In the genomic region with DNA sequence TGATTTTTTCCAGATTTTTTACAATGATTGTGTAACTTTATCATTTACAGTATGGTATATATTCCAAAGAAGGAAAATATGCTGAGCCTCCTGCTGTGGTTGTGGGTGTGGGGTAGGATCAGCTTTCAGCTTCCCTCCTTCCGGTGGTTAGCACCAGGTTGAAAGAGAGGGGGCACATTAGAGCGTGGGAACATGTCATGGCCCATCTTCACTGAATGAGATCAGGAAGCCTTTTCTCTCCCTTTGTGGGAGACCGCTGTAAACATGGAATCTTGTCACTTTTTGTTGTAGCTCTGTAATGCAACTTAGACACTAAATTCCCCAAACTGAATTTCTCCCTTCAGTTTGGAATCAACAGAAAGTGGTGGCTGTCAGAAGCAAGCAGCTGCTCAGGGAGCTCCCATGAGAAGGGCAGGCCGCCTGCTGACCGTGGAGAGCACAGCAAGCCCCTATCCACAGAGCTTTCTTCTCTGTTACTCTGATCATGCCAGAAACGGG, we compare ENCODE assay signal across 9 cellular contexts.
DNase-seq lines count a peak whose midpoint lies in the region; ATAC-seq and TF ChIP-seq lines count a peak whose summit lies in the region.
"Had no signal": no experiment of that assay in that cellular context is flagged by ENCODE, and none has a peak within 500 bp of the region (broad histone marks: within the 10 kb centered on the region; RNA-seq: fewer than 3 reads in every experiment).

No MANE protein-coding gene starts in this region.

- intact Hi-C loops in upper lobe of right lung (cut with DNase I) = no loop called here
- intact Hi-C loops in posterior vena cava (cut with DNase I) = no loop called here

- POLR2A ChIA-PET in activated naive CD8-positive, alpha-beta T cell treated with anti-CD3 and anti-CD28 coated beads, Interleukin-2, amount 10 ng/mL, durations not matched to agents 7 days and 5 days (lab: Charles Lee) = interaction anchor here (0.7 kb wide), 1 partner anchor 160 kb away, joined by 3 read pairs; no protein-coding TSS in a partner anchor

- H3K27me3 Mint-ChIP-seq in activated naive CD8-positive, alpha-beta T cell treated with anti-CD3 and anti-CD28 coated beads, Interleukin-2, amount 10 ng/mL, durations not matched to agents 7 days and 5 days = no peaks in the 10 kb centered on the region
- H3K27me3 Mint-ChIP-seq in activated naive CD8-positive, alpha-beta T cell treated with anti-CD3 and anti-CD28 coated beads, Interleukin-2, amount 50 U/mL, for 24 hours = no peaks in the 10 kb centered on the region

- H3K9me3 ChIP-seq in adipocyte (ENCODE audit: control insufficient read depth, low read length) (no peaks in the 10 kb centered on the region), upper lobe of right lung (no peaks in the 10 kb centered on the region)
- H3K9me3 ChIP-seq: Caco-2 had no signal

- peak overlapping the region; percentile 15 for H3K9ac ChIP-seq in adipocyte (ENCODE audit: low read length)

- peak; percentile 40 for TF ChIP-seq CTCF in upper lobe of right lung (IDR thresholded peaks at IDR 0.05)

- no peaks in the 10 kb centered on the region for H3K4me1 Mint-ChIP-seq in activated naive CD8-positive, alpha-beta T cell treated with anti-CD3 and anti-CD28 coated beads, Interleukin-2, amount 10 ng/mL, durations not matched to agents 7 days and 5 days
- peaks cover 18% of the 10 kb centered on the region for H3K4me1 Mint-ChIP-seq in activated naive CD8-positive, alpha-beta T cell treated with anti-CD3 and anti-CD28 coated beads, Interleukin-2, amount 50 U/mL, for 24 hours

- no peak overlapping the region for H3K27ac ChIP-seq in upper lobe of right lung

- peaks cover 4% of the 10 kb centered on the region for H3K36me3 Mint-ChIP-seq in activated naive CD8-positive, alpha-beta T cell treated with anti-CD3 and anti-CD28 coated beads, Interleukin-2, amount 10 ng/mL, durations not matched to agents 7 days and 5 days
- peaks cover 13% of the 10 kb centered on the region for H3K36me3 Mint-ChIP-seq in activated naive CD8-positive, alpha-beta T cell treated with anti-CD3 and anti-CD28 coated beads, Interleukin-2, amount 50 U/mL, for 24 hours (ENCODE audit: low read depth)

- no peaks in the 10 kb centered on the region for H3K27me3 ChIP-seq in adipocyte (replicated peaks; ENCODE audit: control insufficient read depth, insufficient read depth, low read length)
- no peaks in the 10 kb centered on the region for H3K27me3 ChIP-seq in upper lobe of right lung

- peaks cover 25% of the 10 kb centered on the region for H3K4me1 ChIP-seq in adipocyte (ENCODE audit: control insufficient read depth, insufficient read depth, low read length)
- peaks cover 27% of the 10 kb centered on the region for H3K4me1 ChIP-seq in upper lobe of right lung
- H3K4me1 ChIP-seq: Caco-2 had no signal

- ATAC-seq in activated naive CD8-positive, alpha-beta T cell treated with anti-CD3 and anti-CD28 coated beads, Interleukin-2, amount 10 ng/mL, durations not matched to agents 7 days and 5 days (ENCODE audit: low read depth) = peak; percentile 28
- no peak for ATAC-seq in activated naive CD8-positive, alpha-beta T cell treated with anti-CD3 and anti-CD28 coated beads, Interleukin-2, amount 50 U/mL, for 24 hours
- ATAC-seq in upper lobe of right lung = peak; percentile 15

- H3K4me3 ChIP-seq in adipocyte (ENCODE audit: low read length) (no peak overlapping the region), upper lobe of right lung (no peak overlapping the region)

- H3K4me3 Mint-ChIP-seq in activated naive CD8-positive, alpha-beta T cell treated with anti-CD3 and anti-CD28 coated beads, Interleukin-2, amount 10 ng/mL, durations not matched to agents 7 days and 5 days = no peak overlapping the region
- no peak overlapping the region for H3K4me3 Mint-ChIP-seq in activated naive CD8-positive, alpha-beta T cell treated with anti-CD3 and anti-CD28 coated beads, Interleukin-2, amount 50 U/mL, for 24 hours

- H3K36me3 ChIP-seq in adipocyte (ENCODE audit: control insufficient read depth, insufficient read depth, low read length, severe bottlenecking) = no peaks in the 10 kb centered on the region
- H3K36me3 ChIP-seq in upper lobe of right lung = no peaks in the 10 kb centered on the region

- no peak overlapping the region for H3K27ac Mint-ChIP-seq in activated naive CD8-positive, alpha-beta T cell treated with anti-CD3 and anti-CD28 coated beads, Interleukin-2, amount 10 ng/mL, durations not matched to agents 7 days and 5 days
- H3K27ac Mint-ChIP-seq in activated naive CD8-positive, alpha-beta T cell treated with anti-CD3 and anti-CD28 coated beads, Interleukin-2, amount 50 U/mL, for 24 hours = no peak overlapping the region

- H3K9me3 Mint-ChIP-seq in activated naive CD8-positive, alpha-beta T cell treated with anti-CD3 and anti-CD28 coated beads, Interleukin-2, amount 10 ng/mL, durations not matched to agents 7 days and 5 days = no peaks in the 10 kb centered on the region
- H3K9me3 Mint-ChIP-seq in activated naive CD8-positive, alpha-beta T cell treated with anti-CD3 and anti-CD28 coated beads, Interleukin-2, amount 50 U/mL, for 24 hours = no peaks in the 10 kb centered on the region

- no peak for DNase-seq in activated naive CD8-positive, alpha-beta T cell treated with anti-CD3 and anti-CD28 coated beads, Interleukin-2, amount 10 ng/mL, durations not matched to agents 7 days and 5 days
- DNase-seq in activated naive CD8-positive, alpha-beta T cell treated with anti-CD3 and anti-CD28 coated beads, Interleukin-2, amount 50 U/mL, for 24 hours = no peak
- DNase-seq in adipocyte (ENCODE audit: low read depth) = peak; percentile 68
- peak; percentile 48 for DNase-seq in iPS DF 19.7 (ENCODE audit: low read depth, low spot score)
- DNase-seq in upper lobe of right lung = no peak
- DNase-seq in central memory CD4-positive, alpha-beta T cell = no peak
- DNase-seq in posterior vena cava (ENCODE audit: low spot score) = no peak
- DNase-seq in activated T-cell treated with anti-CD3 and anti-CD28 coated beads, Interleukin-2, amount 50 U/mL, for 48 hours = no peak

Comparison
In these comparisons a context has a peak if more than half of its experiments do, and no peak if none do; other contexts are left out.
1. DNase-seq: peak in adipocyte (single experiment) and iPS DF 19.7 (single experiment); none in activated naive CD8-positive, alpha-beta T cell treated with anti-CD3 and anti-CD28 coated beads, Interleukin-2, amount 10 ng/mL, durations not matched to agents 7 days and 5 days (single experiment), activated naive CD8-positive, alpha-beta T cell treated with anti-CD3 and anti-CD28 coated beads, Interleukin-2, amount 50 U/mL, for 24 hours (single experiment), upper lobe of right lung (single experiment), central memory CD4-positive, alpha-beta T cell (single experiment), posterior vena cava (single experiment) and activated T-cell treated with anti-CD3 and anti-CD28 coated beads, Interleukin-2, amount 50 U/mL, for 48 hours (0 of 2).